Comparison of ENCODE assay signal across 22 cellular contexts in the genomic region with DNA sequence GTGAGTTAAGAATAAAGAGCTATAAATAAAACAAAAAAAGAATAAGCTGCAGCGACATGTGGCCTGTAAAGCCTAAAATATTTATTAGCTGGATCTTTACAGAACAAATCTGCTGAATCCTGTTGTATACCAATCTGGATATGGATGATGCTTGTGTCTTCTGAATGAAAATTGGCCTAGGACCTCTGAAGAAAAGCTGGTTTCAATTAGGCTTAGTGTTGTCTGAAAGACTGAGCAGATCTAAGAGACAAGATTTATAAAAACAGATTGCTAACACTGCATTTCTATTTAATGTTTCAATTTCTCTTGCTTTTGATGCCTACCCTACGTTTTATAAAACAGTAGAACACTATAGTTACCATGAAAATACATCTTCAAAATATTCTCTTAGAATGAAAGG. TPM values are rescaled to one million over a fixed set of nuclear protein-coding genes. Genes with fewer than 3 reads are reported as not detected.
DNase-seq lines count a peak whose midpoint lies in the region; ATAC-seq, FAIRE-seq and TF ChIP-seq lines count a peak whose summit lies in the region.
"Had no signal": no experiment of that assay in that cellular context is flagged by ENCODE, and none has a peak within 500 bp of the region (broad histone marks: within the 10 kb centered on the region; RNA-seq: fewer than 3 reads in every experiment).

No MANE protein-coding gene starts in this region.

- H3K4me3 ChIP-seq in ACC112 (ENCODE audit: low read depth, low read length) = no peak overlapping the region
- H3K4me3 ChIP-seq in kidney (ENCODE audit: low read length in 2 of 2) = no peak overlapping the region
- H3K4me3 ChIP-seq in heart right ventricle = no peak overlapping the region
- H3K4me3 ChIP-seq in HAP-1 = no peak overlapping the region
- H3K4me3 ChIP-seq: BLaER1 treated with 17β-estradiol and CSF1 and Interleukin-3, amounts not matched to agents 10 nM and 100 nM had no signal

- TF ChIP-seq POLR2A in H54 (IDR thresholded peaks at IDR 0.05; ENCODE audit: low read depth, low read length) = no peak

- intact Hi-C loops in kidney (cut with DNase I) = no loop called here
- intact Hi-C loops in heart right ventricle (cut with DNase I) = loop anchor here in 3 of 10 donors (10.0 kb wide), 3 partner anchors 84 to 934 kb away; partner anchors contain the start of gene DCBLD2 (in 1 of the 3)

- peaks cover 46% of the 10 kb centered on the region for H3K79me2 ChIP-seq in ACC112 (ENCODE audit: control insufficient read depth, insufficient read depth, low read length, unreplicated experiment)

- H3K4me1 ChIP-seq in ACC112 (ENCODE audit: control insufficient read depth, insufficient read depth, low read length, unreplicated experiment) (peaks cover 40% of the 10 kb centered on the region), kidney (ENCODE audit: control insufficient read depth in 1 of 2, insufficient read depth in 1 of 2, low read depth in 1 of 2, low read length in 2 of 2) (no peaks in the 10 kb centered on the region), heart right ventricle (peaks cover 0 to 14% (median 0%) of the 10 kb centered on the region in 9 donors), HAP-1 (no peaks in the 10 kb centered on the region)

- 75 to 78% methylated on average over 2 of the region's 2 CpGs for WGBS in heart right ventricle, 2 donors

- TF ChIP-seq CTCF in kidney (IDR thresholded peaks at IDR 0.05; ENCODE audit: borderline replicate concordance, extremely low read depth, insufficient read depth) (no peak), heart right ventricle (IDR thresholded peaks at IDR 0.05) (no peak)

- no peaks in the 10 kb centered on the region for H3K9me3 ChIP-seq in kidney (ENCODE audit: control insufficient read depth in 1 of 2, low read length in 2 of 2)
- H3K9me3 ChIP-seq in heart right ventricle = no peaks in the 10 kb centered on the region
- H3K9me3 ChIP-seq in HAP-1 = no peaks in the 10 kb centered on the region
- H3K9me3 ChIP-seq: BLaER1 treated with 17β-estradiol and CSF1 and Interleukin-3, amounts not matched to agents 10 nM and 100 nM had no signal

- H2AFZ ChIP-seq in ACC112 (ENCODE audit: low read length, unreplicated experiment) = no peak overlapping the region

- FAIRE-seq in H54 (lab: Jason Lieb, UNC) = peak; percentile 43
- FAIRE-seq in kidney (lab: Jason Lieb, UNC) = peak; percentile 44
- FAIRE-seq: A204.1, D721Med had no signal

- H3K27ac ChIP-seq in ACC112 (ENCODE audit: low read depth, low read length) (0 out of 2 replicates have a peak overlapping the region, but pooled peaks have one; percentile 18), kidney (ENCODE audit: low read depth in 2 of 2, low read length in 2 of 2) (no peak overlapping the region), heart right ventricle (no peak overlapping the region)

- in situ Hi-C loops in HAP-1 (cut with MboI; ENCODE audit: low sequenced_read_pairs) = no loop called here

- ATAC-seq in SK-N-SH treated with all-trans-retinoic acid at 6 μM for 48 hours (0 out of 3 replicates have a peak, but pooled peaks have one; percentile 14), heart right ventricle (no peak)

- peaks cover 36% of the 10 kb centered on the region for H3K36me3 ChIP-seq in ACC112 (ENCODE audit: insufficient read depth, low read length)
- H3K36me3 ChIP-seq in kidney (ENCODE audit: control insufficient read depth in 1 of 2, insufficient read depth in 2 of 2, low read length in 2 of 2) = no peaks in the 10 kb centered on the region
- H3K36me3 ChIP-seq in heart right ventricle = peaks cover 0 to 66% (median 10%) of the 10 kb centered on the region in 9 donors
- H3K36me3 ChIP-seq in HAP-1 (replicated peaks) = no peaks in the 10 kb centered on the region; the same call in 1 of the 2 replicates

- DNase-seq in H54 (ENCODE audit: insufficient read length, low spot score) (no peak), kidney (no peak), NCI-H446 (lab: John Stamatoyannopoulos, UW) (no peak), heart right ventricle (no peak), HAP-1 (ENCODE audit: low spot score in 2 of 2) (no peak)
- DNase-seq: AML-193; CD4-positive, alpha-beta T cell; GOT3; Karpas-422; NCI-H1092 treated with DMSO at 0.1 percent for 48 hours; NCI-H1436; NCI-H187; NCI-H2107; NCI-H524 treated with DMSO at 0.1 percent for 48 hours; NCI-H774; SHP77 treated with DMSO at 0.1 percent for 48 hours had no signal

- H3K27me3 ChIP-seq in ACC112 (ENCODE audit: insufficient read depth, low read length) (no peaks in the 10 kb centered on the region), heart right ventricle (no peaks in the 10 kb centered on the region), HAP-1 (ENCODE audit: low read depth) (no peaks in the 10 kb centered on the region)
- H3K27me3 ChIP-seq: BLaER1 treated with 17β-estradiol and CSF1 and Interleukin-3, amounts not matched to agents 10 nM and 100 nM had no signal

- H3K9ac ChIP-seq in kidney (ENCODE audit: low read length in 2 of 2) = no peak overlapping the region
- H3K9ac ChIP-seq: BLaER1 treated with 17β-estradiol and CSF1 and Interleukin-3, amounts not matched to agents 10 nM and 100 nM had no signal

TF ChIP-seq in SK-N-SH treated with all-trans-retinoic acid at 6 μM for 48 hours, 23 proteins besides CTCF, POLR2A, EP300 and RAD21:
- TF ChIP-seq RARB (CRISPR knock-in tag; IDR thresholded peaks at IDR 0.05) (no peak), TSHZ2 (CRISPR knock-in tag; IDR thresholded peaks at IDR 0.05) (no peak), TCF4 (CRISPR knock-in tag; IDR thresholded peaks at IDR 0.05; ENCODE audit: borderline replicate concordance) (peak; percentile 61; the same call in 1 of the 2 replicates), GLIS3 (CRISPR knock-in tag; IDR thresholded peaks at IDR 0.05) (no peak), POU6F1 (CRISPR knock-in tag; IDR thresholded peaks at IDR 0.05; ENCODE audit: borderline replicate concordance, low read depth) (no peak), BACH2 (CRISPR knock-in tag; IDR thresholded peaks at IDR 0.05; ENCODE audit: borderline replicate concordance) (no peak)
TF ChIP-seq in SK-N-SH treated with all-trans-retinoic acid at 6 μM for 48 hours: peak in this region for 1.

RNA-seq across cellular contexts. Expression of gene ST3GAL6, which starts 57.9 kb away (rescaled TPM):
- 10.7 TPM for total RNA-seq in kidney
- 20.8 TPM for polyA plus RNA-seq in kidney (ENCODE audit: insufficient read depth, low read depth, low replicate concordance)
- 10 to 100 TPM; 27.3 to 92.9 (median 62.6) TPM for total RNA-seq in heart right ventricle
- 10 to 100 TPM; 44.6 to 50.8 TPM for polyA plus RNA-seq in heart right ventricle
- total RNA-seq: G401 had no signal
